In genomic region chr4:1207157-1207470, GRCh38 we compare ENCODE assay signal across 1 cellular context.
TF ChIP-seq lines count a peak whose summit lies in the region.

No MANE protein-coding gene starts in this region.

TF ChIP-seq in GM23338, 12 proteins besides CTCF, POLR2A, EP300 and RAD21 (continued from another document):
- TF ChIP-seq NANOG (IDR thresholded peaks at IDR 0.05; ENCODE audit: borderline replicate concordance) (no peak), EZH2 (IDR thresholded peaks at IDR 0.05; ENCODE audit: low read depth, unreplicated experiment) (no peak), ZNF114 (CRISPR knock-in tag; IDR thresholded peaks at IDR 0.05) (no peak), POLR2AphosphoS5 (IDR thresholded peaks at IDR 0.05; ENCODE audit: low read depth) (no peak), JUNB (IDR thresholded peaks at IDR 0.05; ENCODE audit: unreplicated experiment) (no peak)
- TF ChIP-seq, protein P1, sequence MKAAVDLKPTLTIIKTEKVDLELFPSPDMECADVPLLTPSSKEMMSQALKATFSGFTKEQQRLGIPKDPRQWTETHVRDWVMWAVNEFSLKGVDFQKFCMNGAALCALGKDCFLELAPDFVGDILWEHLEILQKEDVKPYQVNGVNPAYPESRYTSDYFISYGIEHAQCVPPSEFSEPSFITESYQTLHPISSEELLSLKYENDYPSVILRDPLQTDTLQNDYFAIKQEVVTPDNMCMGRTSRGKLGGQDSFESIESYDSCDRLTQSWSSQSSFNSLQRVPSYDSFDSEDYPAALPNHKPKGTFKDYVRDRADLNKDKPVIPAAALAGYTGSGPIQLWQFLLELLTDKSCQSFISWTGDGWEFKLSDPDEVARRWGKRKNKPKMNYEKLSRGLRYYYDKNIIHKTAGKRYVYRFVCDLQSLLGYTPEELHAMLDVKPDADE (IDR thresholded peaks at IDR 0.05) = no peak
- TF ChIP-seq, protein P2, sequence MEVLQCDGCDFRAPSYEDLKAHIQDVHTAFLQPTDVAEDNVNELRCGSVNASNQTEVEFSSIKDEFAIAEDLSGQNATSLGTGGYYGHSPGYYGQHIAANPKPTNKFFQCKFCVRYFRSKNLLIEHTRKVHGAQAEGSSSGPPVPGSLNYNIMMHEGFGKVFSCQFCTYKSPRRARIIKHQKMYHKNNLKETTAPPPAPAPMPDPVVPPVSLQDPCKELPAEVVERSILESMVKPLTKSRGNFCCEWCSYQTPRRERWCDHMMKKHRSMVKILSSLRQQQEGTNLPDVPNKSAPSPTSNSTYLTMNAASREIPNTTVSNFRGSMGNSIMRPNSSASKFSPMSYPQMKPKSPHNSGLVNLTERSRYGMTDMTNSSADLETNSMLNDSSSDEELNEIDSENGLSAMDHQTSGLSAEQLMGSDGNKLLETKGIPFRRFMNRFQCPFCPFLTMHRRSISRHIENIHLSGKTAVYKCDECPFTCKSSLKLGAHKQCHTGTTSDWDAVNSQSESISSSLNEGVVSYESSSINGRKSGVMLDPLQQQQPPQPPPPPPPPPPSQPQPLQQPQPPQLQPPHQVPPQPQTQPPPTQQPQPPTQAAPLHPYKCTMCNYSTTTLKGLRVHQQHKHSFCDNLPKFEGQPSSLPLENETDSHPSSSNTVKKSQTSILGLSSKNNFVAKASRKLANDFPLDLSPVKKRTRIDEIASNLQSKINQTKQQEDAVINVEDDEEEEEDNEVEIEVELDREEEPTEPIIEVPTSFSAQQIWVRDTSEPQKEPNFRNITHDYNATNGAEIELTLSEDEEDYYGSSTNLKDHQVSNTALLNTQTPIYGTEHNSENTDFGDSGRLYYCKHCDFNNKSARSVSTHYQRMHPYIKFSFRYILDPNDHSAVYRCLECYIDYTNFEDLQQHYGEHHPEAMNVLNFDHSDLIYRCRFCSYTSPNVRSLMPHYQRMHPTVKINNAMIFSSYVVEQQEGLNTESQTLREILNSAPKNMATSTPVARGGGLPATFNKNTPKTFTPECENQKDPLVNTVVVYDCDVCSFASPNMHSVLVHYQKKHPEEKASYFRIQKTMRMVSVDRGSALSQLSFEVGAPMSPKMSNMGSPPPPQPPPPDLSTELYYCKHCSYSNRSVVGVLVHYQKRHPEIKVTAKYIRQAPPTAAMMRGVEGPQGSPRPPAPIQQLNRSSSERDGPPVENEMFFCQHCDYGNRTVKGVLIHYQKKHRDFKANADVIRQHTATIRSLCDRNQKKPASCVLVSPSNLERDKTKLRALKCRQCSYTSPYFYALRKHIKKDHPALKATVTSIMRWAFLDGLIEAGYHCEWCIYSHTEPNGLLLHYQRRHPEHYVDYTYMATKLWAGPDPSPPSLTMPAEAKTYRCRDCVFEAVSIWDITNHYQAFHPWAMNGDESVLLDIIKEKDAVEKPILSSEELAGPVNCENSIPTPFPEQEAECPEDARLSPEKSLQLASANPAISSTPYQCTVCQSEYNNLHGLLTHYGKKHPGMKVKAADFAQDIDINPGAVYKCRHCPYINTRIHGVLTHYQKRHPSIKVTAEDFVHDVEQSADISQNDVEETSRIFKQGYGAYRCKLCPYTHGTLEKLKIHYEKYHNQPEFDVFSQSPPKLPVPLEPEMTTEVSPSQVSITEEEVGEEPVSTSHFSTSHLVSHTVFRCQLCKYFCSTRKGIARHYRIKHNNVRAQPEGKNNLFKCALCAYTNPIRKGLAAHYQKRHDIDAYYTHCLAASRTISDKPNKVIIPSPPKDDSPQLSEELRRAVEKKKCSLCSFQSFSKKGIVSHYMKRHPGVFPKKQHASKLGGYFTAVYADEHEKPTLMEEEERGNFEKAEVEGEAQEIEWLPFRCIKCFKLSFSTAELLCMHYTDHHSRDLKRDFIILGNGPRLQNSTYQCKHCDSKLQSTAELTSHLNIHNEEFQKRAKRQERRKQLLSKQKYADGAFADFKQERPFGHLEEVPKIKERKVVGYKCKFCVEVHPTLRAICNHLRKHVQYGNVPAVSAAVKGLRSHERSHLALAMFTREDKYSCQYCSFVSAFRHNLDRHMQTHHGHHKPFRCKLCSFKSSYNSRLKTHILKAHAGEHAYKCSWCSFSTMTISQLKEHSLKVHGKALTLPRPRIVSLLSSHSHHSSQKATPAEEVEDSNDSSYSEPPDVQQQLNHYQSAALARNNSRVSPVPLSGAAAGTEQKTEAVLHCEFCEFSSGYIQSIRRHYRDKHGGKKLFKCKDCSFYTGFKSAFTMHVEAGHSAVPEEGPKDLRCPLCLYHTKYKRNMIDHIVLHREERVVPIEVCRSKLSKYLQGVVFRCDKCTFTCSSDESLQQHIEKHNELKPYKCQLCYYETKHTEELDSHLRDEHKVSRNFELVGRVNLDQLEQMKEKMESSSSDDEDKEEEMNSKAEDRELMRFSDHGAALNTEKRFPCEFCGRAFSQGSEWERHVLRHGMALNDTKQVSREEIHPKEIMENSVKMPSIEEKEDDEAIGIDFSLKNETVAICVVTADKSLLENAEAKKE (CRISPR knock-in tag; IDR thresholded peaks at IDR 0.05) = no peak
